In the genomic region with DNA sequence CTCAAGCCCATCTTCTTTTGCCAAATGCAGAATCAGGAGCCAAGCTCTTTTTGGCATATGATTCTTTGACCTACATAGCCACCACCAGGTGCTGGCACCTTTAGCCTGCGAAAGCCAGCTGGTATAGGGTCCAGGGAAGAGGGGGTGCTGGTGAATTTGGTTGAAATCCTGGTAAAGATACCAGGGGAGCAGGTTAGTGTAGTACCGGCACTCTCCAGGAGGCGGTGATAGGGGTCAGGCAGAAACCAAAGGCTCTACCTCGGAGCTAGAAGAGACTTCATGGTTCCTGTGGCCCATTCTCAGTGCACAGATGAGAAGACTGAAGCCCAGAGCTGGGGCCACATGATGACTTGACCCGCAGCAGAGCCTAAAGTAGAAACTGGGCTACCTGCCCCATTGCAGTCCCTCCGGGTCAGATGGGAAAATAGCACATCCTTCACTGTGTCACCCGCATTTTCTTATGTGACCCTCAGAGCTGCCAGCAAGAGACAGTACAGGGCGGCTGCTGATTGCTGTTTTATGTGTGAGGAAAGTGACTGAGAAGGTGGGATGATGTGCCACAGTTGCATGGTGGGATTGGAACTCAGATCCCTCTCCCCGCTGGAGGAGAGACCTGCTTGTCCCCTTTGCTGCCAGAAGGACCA, we compare ENCODE assay signal across 9 cellular contexts. TPM values are rescaled to one million over a fixed set of nuclear protein-coding genes. Genes with fewer than 3 reads are reported as not detected.
DNase-seq lines count a peak whose midpoint lies in the region; ATAC-seq and TF ChIP-seq lines count a peak whose summit lies in the region.
"Had no signal": no experiment of that assay in that cellular context is flagged by ENCODE, and none has a peak within 500 bp of the region (broad histone marks: within the 10 kb centered on the region; RNA-seq: fewer than 3 reads in every experiment).

No MANE protein-coding gene starts in this region.

- peak overlapping the region in 4 of 6 donors; percentile 38 to 67 (median 48) for H3K27ac Mint-ChIP-seq in naive B cell

- H3K4me3 ChIP-seq in dorsolateral prefrontal cortex = no peak overlapping the region

- no peaks in the 10 kb centered on the region for H3K27me3 Mint-ChIP-seq in naive B cell

- TF ChIP-seq CTCF in dorsolateral prefrontal cortex (IDR thresholded peaks at IDR 0.05 in 54 of 56, conservative IDR thresholded peaks at IDR 0.05 in 2 of 56; ENCODE audit: low read depth in 1 of 56, partially characterized antibody in 56 of 56) = peak in 54 of 56 donors; percentile 40 to 74 (median 59)

- H3K27me3 ChIP-seq in dorsolateral prefrontal cortex = no peaks in the 10 kb centered on the region

- no peaks in the 10 kb centered on the region for H3K9me3 Mint-ChIP-seq in naive B cell

- intact Hi-C loops in dorsolateral prefrontal cortex (cut with DNase I) = loop anchor here in 1 of 2 donors (5.0 kb wide), 1 partner anchor 178 kb away; no protein-coding TSS in a partner anchor

- peak; percentile 9 for DNase-seq in NCI-H1105 (lab: John Stamatoyannopoulos, UW)
- no peak for DNase-seq in NCI-H1105 treated with DMSO at 0.1 percent for 48 hours (lab: John Stamatoyannopoulos, UW)
- DNase-seq in NAMALWA (ENCODE audit: low spot score) = peak; percentile 71
- DNase-seq in activated CD4-positive, alpha-beta T cell treated with anti-CD3 and anti-CD28 coated beads, Interleukin-2, amount 50 U/mL, for 1 hour = peak; percentile 91
- peak in 5 of 10 donors; percentile 16 to 59 (median 41) for DNase-seq in dorsolateral prefrontal cortex
- DNase-seq in naive B cell = peak; percentile 63
- peak; percentile 31 for DNase-seq in superior temporal gyrus (ENCODE audit: extremely low spot score)
- no peak for DNase-seq in DMS79 (lab: John Stamatoyannopoulos, UW)

- H3K27ac ChIP-seq in dorsolateral prefrontal cortex = no peak overlapping the region
- H3K27ac ChIP-seq: epithelial cell of prostate had no signal

- peak; percentile 65 to 85 for ATAC-seq in naive B cell (ENCODE audit: low read depth in 2 of 2)

- H3K4me1 Mint-ChIP-seq in naive B cell = peaks cover 30 to 43% (median 33%) of the 10 kb centered on the region in 3 donors

- peaks cover 9 to 19% of the 10 kb centered on the region in 2 donors for H3K36me3 Mint-ChIP-seq in naive B cell

- peak overlapping the region in 1 of 8 donors; percentile 71 for H3K4me3 Mint-ChIP-seq in naive B cell

RNA-seq across cellular contexts. Expression of a gene that starts 36.0 kb away (rescaled TPM):
- total RNA-seq in dorsolateral prefrontal cortex = not detected
- polyA plus RNA-seq in naive B cell (ENCODE audit: low read depth in 6 of 6) = not detected

RNA-seq across cellular contexts. Expression of a gene that starts 37.7 kb away (rescaled TPM):
- 1 to 10 TPM in 25 of 120 experiments, under 1 TPM in 25, not detected in 70; 0.31 to 5.6 (median 1.00) TPM for total RNA-seq in dorsolateral prefrontal cortex
- polyA plus RNA-seq in naive B cell (ENCODE audit: low read depth in 6 of 6) = under 1 TPM in 2 of 6 donors, not detected in 4; 0.17 to 0.31 TPM

RNA-seq across cellular contexts. Expression of a gene that starts 49.9 kb away (rescaled TPM):
- total RNA-seq in dorsolateral prefrontal cortex = 10 to 100 TPM; 15.8 to 65.6 (median 28.3) TPM
- polyA plus RNA-seq in naive B cell (ENCODE audit: low read depth in 6 of 6) = 1 to 10 TPM; 1.7 to 3.6 (median 2.8) TPM

Comparison
In these comparisons a context has a peak if more than half of its experiments do, and no peak if none do; other contexts are left out.
1. DNase-seq: peak in NCI-H1105 (single experiment), NAMALWA (single experiment), activated CD4-positive, alpha-beta T cell treated with anti-CD3 and anti-CD28 coated beads, Interleukin-2, amount 50 U/mL, for 1 hour (single experiment), naive B cell (single experiment) and superior temporal gyrus (single experiment); none in NCI-H1105 treated with DMSO at 0.1 percent for 48 hours (single experiment) and DMS79 (single experiment).